10 cellular contexts compared by ENCODE assay signal in the genomic region with DNA sequence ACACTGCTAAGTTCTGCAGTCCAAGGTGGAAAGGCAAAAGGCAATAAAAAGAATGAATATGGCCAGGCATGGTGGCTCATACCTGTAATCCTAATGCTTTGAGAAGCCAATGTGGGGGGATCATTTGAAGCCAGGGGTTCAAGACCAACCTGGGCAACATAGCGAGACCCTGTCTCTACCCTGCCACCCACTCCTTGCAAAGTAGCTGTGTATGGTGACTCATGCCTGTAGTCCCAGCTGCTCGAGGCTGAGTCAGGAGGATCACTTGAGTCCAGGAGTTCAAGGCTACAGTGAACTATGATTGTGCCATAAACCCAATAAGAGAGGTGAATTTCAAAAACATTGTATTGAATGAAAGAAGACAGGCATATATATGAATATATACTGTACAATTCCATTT. TPM values are rescaled to one million over a fixed set of nuclear protein-coding genes. Genes with fewer than 3 reads are reported as not detected.
DNase-seq lines count a peak whose midpoint lies in the region; TF ChIP-seq lines count a peak whose summit lies in the region.
"Had no signal": no experiment of that assay in that cellular context is flagged by ENCODE, and none has a peak within 500 bp of the region (broad histone marks: within the 10 kb centered on the region; RNA-seq: fewer than 3 reads in every experiment).

No MANE protein-coding gene starts in this region.

- TF ChIP-seq EP300 in stomach (IDR thresholded peaks at IDR 0.05) = no peak

- no peak for DNase-seq in activated T-cell treated with anti-CD3 and anti-CD28 coated beads, Interleukin-2, amount 50 U/mL, for 24 hours
- no peak for DNase-seq in activated T-cell treated with anti-CD3 and anti-CD28 coated beads, Interleukin-2, amount 50 U/mL, for 1 hour
- no peak for DNase-seq in activated CD4-positive, alpha-beta T cell treated with anti-CD3 and anti-CD28 coated beads, Interleukin-2, amount 10 ng/mL, durations not matched to agents 24 days and 14 days
- DNase-seq in fibroblast of mammary gland (ENCODE audit: low read depth) (peak; percentile 44), stomach (no peak), NCI-H187 (lab: John Stamatoyannopoulos, UW) (no peak), medulla oblongata (ENCODE audit: extremely low spot score) (no peak), iPS-NIHi7 (ENCODE audit: extremely low spot score) (no peak)
- DNase-seq: BE2C, NCI-H146 had no signal

- H3K9me3 ChIP-seq in stomach = no peaks in the 10 kb centered on the region
- H3K9me3 ChIP-seq: BE2C had no signal

- H3K4me1 ChIP-seq in stomach = peaks cover 66 to 80% (median 77%) of the 10 kb centered on the region in 4 donors
- H3K4me1 ChIP-seq: BE2C had no signal

- no peaks in the 10 kb centered on the region for H3K27me3 Mint-ChIP-seq in activated T-cell treated with anti-CD3 and anti-CD28 coated beads, Interleukin-2, amount 50 U/mL, for 24 hours
- H3K27me3 Mint-ChIP-seq in activated CD4-positive, alpha-beta T cell treated with anti-CD3 and anti-CD28 coated beads, Interleukin-2, amount 10 ng/mL, durations not matched to agents 24 days and 14 days = no peaks in the 10 kb centered on the region

- 60 to 73% (median 62%) methylated on average over 2 of the region's 2 CpGs for WGBS in stomach, 5 donors

- peak overlapping the region; percentile 87 for H3K27ac Mint-ChIP-seq in activated T-cell treated with anti-CD3 and anti-CD28 coated beads, Interleukin-2, amount 50 U/mL, for 24 hours
- no peak overlapping the region for H3K27ac Mint-ChIP-seq in activated CD4-positive, alpha-beta T cell treated with anti-CD3 and anti-CD28 coated beads, Interleukin-2, amount 10 ng/mL, durations not matched to agents 24 days and 14 days

- no peaks in the 10 kb centered on the region for H3K36me3 ChIP-seq in stomach
- H3K36me3 ChIP-seq: BE2C had no signal

- no peak for TF ChIP-seq CTCF in fibroblast of mammary gland (conservative IDR thresholded peaks at IDR 0.05; ENCODE audit: control insufficient read depth, insufficient read depth, low read depth, low read length)
- TF ChIP-seq CTCF in stomach (IDR thresholded peaks at IDR 0.05) = no peak

- intact Hi-C loops in activated CD4-positive, alpha-beta T cell treated with anti-CD3 and anti-CD28 coated beads, Interleukin-2, amount 10 ng/mL, durations not matched to agents 24 days and 14 days (cut with micrococcal nuclease) = loop anchor here (5.0 kb wide), 1 partner anchor 607 kb away; the partner anchor contains the start of gene SMCHD1
- intact Hi-C loops in stomach (cut with DNase I; ENCODE audit: low total_unique reads) = no loop called here

- no peaks in the 10 kb centered on the region for H3K9me3 Mint-ChIP-seq in activated T-cell treated with anti-CD3 and anti-CD28 coated beads, Interleukin-2, amount 50 U/mL, for 24 hours
- no peaks in the 10 kb centered on the region for H3K9me3 Mint-ChIP-seq in activated CD4-positive, alpha-beta T cell treated with anti-CD3 and anti-CD28 coated beads, Interleukin-2, amount 10 ng/mL, durations not matched to agents 24 days and 14 days

- peak overlapping the region in 1 of 5 donors; percentile 98 for H3K27ac ChIP-seq in stomach

- H3K4me1 Mint-ChIP-seq in activated T-cell treated with anti-CD3 and anti-CD28 coated beads, Interleukin-2, amount 50 U/mL, for 24 hours (ENCODE audit: low read depth) = peaks cover 75% of the 10 kb centered on the region
- peaks cover 66% of the 10 kb centered on the region for H3K4me1 Mint-ChIP-seq in activated CD4-positive, alpha-beta T cell treated with anti-CD3 and anti-CD28 coated beads, Interleukin-2, amount 10 ng/mL, durations not matched to agents 24 days and 14 days

- H3K4me3 ChIP-seq in fibroblast of mammary gland (ENCODE audit: control insufficient read depth, low read depth, low read length) (no peak overlapping the region), stomach (peak overlapping the region in 3 of 4 donors; percentile 91 to 98 (median 92))

- TF ChIP-seq POLR2A in stomach (IDR thresholded peaks at IDR 0.05) = no peak

- H3K27me3 ChIP-seq in stomach = no peaks in the 10 kb centered on the region
- H3K27me3 ChIP-seq: BE2C had no signal

- peak overlapping the region; percentile 51 for H3K4me3 Mint-ChIP-seq in activated T-cell treated with anti-CD3 and anti-CD28 coated beads, Interleukin-2, amount 50 U/mL, for 24 hours
- peak overlapping the region; percentile 42 for H3K4me3 Mint-ChIP-seq in activated CD4-positive, alpha-beta T cell treated with anti-CD3 and anti-CD28 coated beads, Interleukin-2, amount 10 ng/mL, durations not matched to agents 24 days and 14 days

- peaks cover 38% of the 10 kb centered on the region for H3K36me3 Mint-ChIP-seq in activated T-cell treated with anti-CD3 and anti-CD28 coated beads, Interleukin-2, amount 50 U/mL, for 24 hours (ENCODE audit: low read depth)
- H3K36me3 Mint-ChIP-seq in activated CD4-positive, alpha-beta T cell treated with anti-CD3 and anti-CD28 coated beads, Interleukin-2, amount 10 ng/mL, durations not matched to agents 24 days and 14 days (ENCODE audit: low read depth) = peaks cover 17% of the 10 kb centered on the region

RNA-seq across cellular contexts. Expression of gene MYL12B, which starts 2.4 kb away (rescaled TPM):
- total RNA-seq in activated CD4-positive, alpha-beta T cell treated with anti-CD3 and anti-CD28 coated beads, Interleukin-2, amount 10 ng/mL, durations not matched to agents 24 days and 14 days = 239 and 245 TPM in 2 replicates
- total RNA-seq in stomach = 100 to 1,000 TPM in 4 of 5 donors, 10 to 100 TPM in 1; 89.2 to 329 (median 206) TPM
- polyA plus RNA-seq in stomach = 100 to 1,000 TPM; 439 to 738 (median 639) TPM

RNA-seq across cellular contexts. Expression of gene MYL12A, which starts 16.8 kb away (rescaled TPM):
- 337 and 340 TPM in 2 replicates for total RNA-seq in activated CD4-positive, alpha-beta T cell treated with anti-CD3 and anti-CD28 coated beads, Interleukin-2, amount 10 ng/mL, durations not matched to agents 24 days and 14 days
- 100 to 1,000 TPM; 148 to 525 (median 249) TPM for total RNA-seq in stomach
- 100 to 1,000 TPM; 239 to 630 (median 421) TPM for polyA plus RNA-seq in stomach

RNA-seq across cellular contexts. Expression of gene MYOM1, which starts 44.6 kb away (rescaled TPM):
- 0.75 and 1.3 TPM in 2 replicates for total RNA-seq in activated CD4-positive, alpha-beta T cell treated with anti-CD3 and anti-CD28 coated beads, Interleukin-2, amount 10 ng/mL, durations not matched to agents 24 days and 14 days
- 10 to 100 TPM in 3 of 5 donors, 1 to 10 TPM in 2; 2.9 to 37.9 (median 12.3) TPM for total RNA-seq in stomach
- 1 to 10 TPM; 1.2 to 2.9 (median 1.4) TPM for polyA plus RNA-seq in stomach
